In the genomic region with DNA sequence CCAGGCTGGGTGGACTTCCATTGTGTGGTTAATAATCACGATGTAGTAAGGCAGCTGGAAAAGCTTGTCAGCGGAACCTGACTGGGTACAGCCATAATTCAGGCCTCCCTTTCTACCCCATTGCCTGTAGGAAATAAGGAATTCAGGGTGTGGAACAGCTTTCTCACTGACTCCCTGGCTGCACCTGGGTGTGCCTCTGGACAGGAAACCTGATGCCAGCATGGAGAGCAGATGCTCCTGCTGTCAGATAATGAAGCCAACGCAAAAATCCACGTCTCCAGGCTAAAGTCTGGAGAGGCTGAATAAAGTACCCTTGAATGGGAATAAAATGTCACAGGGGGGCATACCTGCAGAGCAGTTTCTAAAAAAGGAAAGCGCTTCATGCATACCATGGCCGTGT, we compare ENCODE assay signal across 16 cellular contexts. TPM values are rescaled to one million over a fixed set of nuclear protein-coding genes. Genes with fewer than 3 reads are reported as not detected.
DNase-seq lines count a peak whose midpoint lies in the region; TF ChIP-seq lines count a peak whose summit lies in the region.
"Had no signal": no experiment of that assay in that cellular context is flagged by ENCODE, and none has a peak within 500 bp of the region (broad histone marks: within the 10 kb centered on the region; RNA-seq: fewer than 3 reads in every experiment).

No MANE protein-coding gene starts in this region.

- H3K9me3 ChIP-seq in neutrophil = no peaks in the 10 kb centered on the region
- H3K9me3 ChIP-seq: lower lobe of right lung, sigmoid colon, upper lobe of left lung had no signal

- H3K27me3 ChIP-seq in neutrophil = no peaks in the 10 kb centered on the region
- H3K27me3 ChIP-seq: sigmoid colon, upper lobe of left lung had no signal

- H3K4me3 ChIP-seq in neutrophil (ENCODE audit: low read depth in 1 of 2, low read length in 1 of 2) = no peak overlapping the region
- no peak overlapping the region for H3K4me3 ChIP-seq in lower leg skin (ENCODE audit: low read depth, poor library complexity, severe bottlenecking)
- H3K4me3 ChIP-seq: dorsolateral prefrontal cortex, lower lobe of right lung, sigmoid colon, upper lobe of left lung had no signal

- DNase-seq in DMS 273 (lab: John Stamatoyannopoulos, UW; ENCODE audit: unreplicated experiment) = peak; percentile 61
- no peak for DNase-seq in DMS 273 treated with DMSO at 0.1 percent for 48 hours (lab: John Stamatoyannopoulos, UW)
- peak; percentile 57 for DNase-seq in NCI-H2227 treated with DMSO at 0.1 percent for 48 hours (lab: John Stamatoyannopoulos, UW)
- peak; percentile 72 for DNase-seq in SW480 (ENCODE audit: low spot score)
- DNase-seq in lower leg skin (ENCODE audit: low spot score in 2 of 2) = no peak
- DNase-seq in medulla oblongata (ENCODE audit: extremely low spot score) = no peak
- no peak for DNase-seq in HT-29 (ENCODE audit: low spot score)
- DNase-seq: activated naive CD4-positive, alpha-beta T cell; dorsolateral prefrontal cortex; GDM1; lower lobe of right lung; MM.1S; sigmoid colon; upper lobe of left lung had no signal

- peak overlapping the region; percentile 44 for H3K27ac ChIP-seq in neutrophil
- H3K27ac ChIP-seq: 22Rv1, dorsolateral prefrontal cortex, lower lobe of right lung, sigmoid colon, upper lobe of left lung had no signal

- intact Hi-C loops in lower leg skin (cut with DNase I; ENCODE audit: low total_unique reads) = no loop called here

- H3K4me1 ChIP-seq in neutrophil (ENCODE audit: control insufficient read depth in 1 of 2, insufficient read depth in 1 of 2, low read depth in 1 of 2, low read length in 1 of 2) = peaks cover 49 to 52% of the 10 kb centered on the region in 2 experiments
- H3K4me1 ChIP-seq: sigmoid colon had no signal

- no peak for TF ChIP-seq POLR2A in lower leg skin (IDR thresholded peaks at IDR 0.05)

- 57 to 65% methylated on average over 6 of the region's 6 CpGs for WGBS in lower leg skin, 2 donors

- H3K36me3 ChIP-seq in neutrophil = no peaks in the 10 kb centered on the region
- H3K36me3 ChIP-seq: lower lobe of right lung, sigmoid colon, upper lobe of left lung had no signal

- no peak for TF ChIP-seq CTCF in neutrophil (IDR thresholded peaks at IDR 0.05)
- TF ChIP-seq CTCF in lower leg skin (IDR thresholded peaks at IDR 0.05) = no peak

RNA-seq across cellular contexts. Expression of a gene that starts 44.3 kb away (rescaled TPM):
- total RNA-seq in lower leg skin = 10 to 100 TPM; 70.2 to 96.6 (median 74.2) TPM
- 2.1 and 3.1 TPM in 2 replicates for total RNA-seq in HT-29 (2014; rRNA removed; shearing (Covaris generic))

Comparison
In these comparisons a context has a peak if more than half of its experiments do, and no peak if none do; other contexts are left out.
1. DNase-seq: peak in DMS 273 (single experiment), NCI-H2227 treated with DMSO at 0.1 percent for 48 hours (single experiment) and SW480 (single experiment); none in DMS 273 treated with DMSO at 0.1 percent for 48 hours (single experiment), lower leg skin (0 of 2), medulla oblongata (single experiment) and HT-29 (single experiment).
2. RNA of a gene that starts 44.3 kb away (total RNA-seq): 70.2 to 96.6 TPM in lower leg skin; 2.1 to 3.1 TPM in HT-29; every median in the first group is over 10 times any median in the second.